In genomic region chr6:13466304-13467215, GRCh38 we compare ENCODE assay signal across 11 cellular contexts. TPM values are rescaled to one million over a fixed set of nuclear protein-coding genes. Genes with fewer than 3 reads are reported as not detected.
DNase-seq lines count a peak whose midpoint lies in the region; ATAC-seq and TF ChIP-seq lines count a peak whose summit lies in the region.
"Had no signal": no experiment of that assay in that cellular context is flagged by ENCODE, and none has a peak within 500 bp of the region (broad histone marks: within the 10 kb centered on the region; RNA-seq: fewer than 3 reads in every experiment).

No MANE protein-coding gene starts in this region.

- H3K4me3 ChIP-seq in gastrocnemius medialis = peak overlapping the region in 2 of 4 donors; percentile 0 to 17
- H3K4me3 ChIP-seq: SK-N-MC, transverse colon had no signal

- peaks cover 20 to 36% of the 10 kb centered on the region in 2 donors for H3K4me1 ChIP-seq in gastrocnemius medialis

- H3K27me3 ChIP-seq in gastrocnemius medialis = no peaks in the 10 kb centered on the region
- H3K27me3 ChIP-seq: transverse colon had no signal

- no peak for TF ChIP-seq CTCF in gastrocnemius medialis (IDR thresholded peaks at IDR 0.05 in 4 of 5, conservative IDR thresholded peaks at IDR 0.05 in 1 of 5)

- no peaks in the 10 kb centered on the region for H3K9me3 Mint-ChIP-seq in activated naive CD8-positive, alpha-beta T cell treated with anti-CD3 and anti-CD28 coated beads for 36 hours

- H3K4me3 Mint-ChIP-seq in activated naive CD8-positive, alpha-beta T cell treated with anti-CD3 and anti-CD28 coated beads for 36 hours = no peak overlapping the region

- in situ Hi-C loops in gastrocnemius medialis (cut with MboI; ENCODE audit: low sequenced_read_pairs in 4 of 4) = no loop called here

- intact Hi-C loops in gastrocnemius medialis (cut with DNase I; ENCODE audit: low total_unique reads) = loop anchor here (2.0 kb wide), 1 partner anchor 14 kb away; no protein-coding TSS in a partner anchor

- no peak for TF ChIP-seq POLR2A in gastrocnemius medialis (IDR thresholded peaks at IDR 0.05)

- H3K36me3 ChIP-seq in gastrocnemius medialis = no peaks in the 10 kb centered on the region
- H3K36me3 ChIP-seq: transverse colon had no signal

- H3K27me3 Mint-ChIP-seq in activated naive CD8-positive, alpha-beta T cell treated with anti-CD3 and anti-CD28 coated beads for 36 hours = no peaks in the 10 kb centered on the region

- peaks cover 37% of the 10 kb centered on the region for H3K36me3 Mint-ChIP-seq in activated naive CD8-positive, alpha-beta T cell treated with anti-CD3 and anti-CD28 coated beads for 36 hours

- peaks cover 50% of the 10 kb centered on the region for H3K4me1 Mint-ChIP-seq in activated naive CD8-positive, alpha-beta T cell treated with anti-CD3 and anti-CD28 coated beads for 36 hours

- H3K9me3 ChIP-seq in gastrocnemius medialis = no peaks in the 10 kb centered on the region
- H3K9me3 ChIP-seq: transverse colon had no signal

- peak overlapping the region; percentile 43 to 67 (median 53) for H3K27ac ChIP-seq in gastrocnemius medialis
- H3K27ac ChIP-seq: SK-N-MC had no signal

- peak overlapping the region; percentile 64 for H3K27ac Mint-ChIP-seq in activated naive CD8-positive, alpha-beta T cell treated with anti-CD3 and anti-CD28 coated beads for 36 hours

- ATAC-seq in HG03460 (IDR thresholded peaks at IDR 0.05; ENCODE audit: unreplicated experiment) = peak; percentile 46
- ATAC-seq in gastrocnemius medialis = peak in 1 of 2 donors; percentile 42
- ATAC-seq in GM18517 (IDR thresholded peaks at IDR 0.05; ENCODE audit: unreplicated experiment) = no peak

- DNase-seq in NCI-H1694 treated with DMSO at 0.1 percent for 48 hours (lab: John Stamatoyannopoulos, UW) (peak; percentile 8), NCI-H1694 (lab: John Stamatoyannopoulos, UW) (no peak), gastrocnemius medialis (no peak), anterior cingulate cortex (lab: John Stamatoyannopoulos, UW) (no peak), NCI-H748 (lab: John Stamatoyannopoulos, UW; ENCODE audit: unreplicated experiment) (no peak)
- peak; percentile 48 for DNase-seq in activated naive CD8-positive, alpha-beta T cell treated with anti-CD3 and anti-CD28 coated beads for 36 hours
- DNase-seq: NCI-H1417, transverse colon had no signal

RNA-seq across cellular contexts. Expression of gene GFOD1, which starts 20.8 kb away (rescaled TPM):
- total RNA-seq in activated naive CD8-positive, alpha-beta T cell treated with anti-CD3 and anti-CD28 coated beads for 36 hours = 10 to 100 TPM; 12.8 to 13.0 TPM
- 10 to 100 TPM in 3 of 4 donors, 1 to 10 TPM in 1; 9.0 to 31.8 (median 16.9) TPM for total RNA-seq in gastrocnemius medialis

Comparison
In these comparisons a context has a peak if more than half of its experiments do, and no peak if none do; other contexts are left out.
1. DNase-seq: peak in NCI-H1694 treated with DMSO at 0.1 percent for 48 hours (single experiment) and activated naive CD8-positive, alpha-beta T cell treated with anti-CD3 and anti-CD28 coated beads for 36 hours (single experiment); none in NCI-H1694 (single experiment), gastrocnemius medialis (0 of 2), anterior cingulate cortex (0 of 58) and NCI-H748 (single experiment).